26 cellular contexts compared by ENCODE assay signal in genomic region chr7:772392-772791, GRCh38. TPM values are rescaled to one million over a fixed set of nuclear protein-coding genes. Genes with fewer than 3 reads are reported as not detected.
DNase-seq lines count a peak whose midpoint lies in the region; ATAC-seq, FAIRE-seq and TF ChIP-seq lines count a peak whose summit lies in the region.
"Had no signal": no experiment of that assay in that cellular context is flagged by ENCODE, and none has a peak within 500 bp of the region (broad histone marks: within the 10 kb centered on the region; RNA-seq: fewer than 3 reads in every experiment).

No MANE protein-coding gene starts in this region.

- H3K4me3 Mint-ChIP-seq in progenitor cell of endocrine pancreas (ENCODE audit: low read depth): no peak overlapping the region
- H3K4me3 Mint-ChIP-seq: B cell; CD8-positive, alpha-beta T cell; GM23338; H9 had no signal

- 93 to 94% methylated on average over 3 to 13 of the region's 13 CpGs for WGBS in body of pancreas, 2 donors
- 97% methylated on average over 13 of the region's 13 CpGs for WGBS in sigmoid colon, 2 donors
- 97% methylated on average over 13 of the region's 13 CpGs for WGBS in smooth muscle cell (ENCODE audit: low lambda C conversion rate)

- H3K4me1 ChIP-seq in body of pancreas (peaks cover 29% of the 10 kb centered on the region), kidney (ENCODE audit: control insufficient read depth in 1 of 2, insufficient read depth in 1 of 2, low read depth in 1 of 2, low read length in 2 of 2) (peaks cover 24 to 30% of the 10 kb centered on the region in 2 donors), sigmoid colon (peaks cover 4 to 34% (median 29%) of the 10 kb centered on the region in 4 donors), smooth muscle cell (ENCODE audit: low read depth) (no peaks in the 10 kb centered on the region)

- H3K9ac ChIP-seq in kidney (ENCODE audit: low read length in 2 of 2) (peak overlapping the region in 1 of 2 donors; percentile 62), smooth muscle cell (ENCODE audit: low read depth) (no peak overlapping the region)

- no peaks in the 10 kb centered on the region for H4K20me1 ChIP-seq in smooth muscle cell (ENCODE audit: low read depth)

- peaks cover 13% of the 10 kb centered on the region for H3K36me3 Mint-ChIP-seq in progenitor cell of endocrine pancreas (ENCODE audit: insufficient read depth)

- no peak for ATAC-seq in body of pancreas
- ATAC-seq: CD8-positive, alpha-beta T cell; GM23338; K562 had no signal

- TF ChIP-seq EP300 in sigmoid colon (IDR thresholded peaks at IDR 0.05): no peak

- no peak overlapping the region for H3K4me2 ChIP-seq in smooth muscle cell
- H3K4me2 ChIP-seq: GM23338 had no signal

- H3K9me3 ChIP-seq in body of pancreas (no peaks in the 10 kb centered on the region), kidney (ENCODE audit: control insufficient read depth in 1 of 2, low read length in 2 of 2) (no peaks in the 10 kb centered on the region), sigmoid colon (no peaks in the 10 kb centered on the region), smooth muscle cell (replicated peaks; ENCODE audit: low read depth) (no peaks in the 10 kb centered on the region)
- H3K9me3 ChIP-seq: Caco-2 had no signal

- H3K9me3 Mint-ChIP-seq in progenitor cell of endocrine pancreas (ENCODE audit: low read depth): no peaks in the 10 kb centered on the region
- H3K9me3 Mint-ChIP-seq: CD8-positive, alpha-beta T cell; GM23338; H9 had no signal

- intact Hi-C loops in body of pancreas (cut with DNase I) (no loop called here), kidney (cut with DNase I) (no loop called here), sigmoid colon (cut with DNase I) (no loop called here)

- H3K36me3 ChIP-seq in body of pancreas (replicated peaks in 1 of 2; ENCODE audit: insufficient read depth in 1 of 2, low read depth in 2 of 2) (peaks cover 0 to 2% of the 10 kb centered on the region in 2 donors), kidney (ENCODE audit: control insufficient read depth in 1 of 2, insufficient read depth in 2 of 2, low read length in 2 of 2) (peaks cover 8 to 10% of the 10 kb centered on the region in 2 donors), sigmoid colon (peaks cover 0 to 37% (median 7%) of the 10 kb centered on the region in 4 donors), smooth muscle cell (ENCODE audit: low read depth) (no peaks in the 10 kb centered on the region)

- TF ChIP-seq CTCF in body of pancreas (IDR thresholded peaks at IDR 0.05): no peak
- no peak for TF ChIP-seq CTCF in kidney (IDR thresholded peaks at IDR 0.05; ENCODE audit: borderline replicate concordance, extremely low read depth, insufficient read depth)
- no peak for TF ChIP-seq CTCF in sigmoid colon (IDR thresholded peaks at IDR 0.05)
- no peak for TF ChIP-seq CTCF in smooth muscle cell (IDR thresholded peaks at IDR 0.05; ENCODE audit: borderline replicate concordance, insufficient read depth, poor library complexity, severe bottlenecking)
- no peak for TF ChIP-seq CTCF in progenitor cell of endocrine pancreas (IDR thresholded peaks at IDR 0.05; ENCODE audit: unreplicated experiment)

- H3K27me3 ChIP-seq in body of pancreas (no peaks in the 10 kb centered on the region), sigmoid colon (no peaks in the 10 kb centered on the region), smooth muscle cell (ENCODE audit: low read depth) (no peaks in the 10 kb centered on the region)

- H2AFZ ChIP-seq in smooth muscle cell (ENCODE audit: low read depth): no peak overlapping the region
- H2AFZ ChIP-seq: GM23338 had no signal

- DNase-seq in body of pancreas (no peak), kidney (peak; percentile 58), sigmoid colon (no peak), NOMO-1 (lab: John Stamatoyannopoulos, UW; ENCODE audit: unreplicated experiment in 2 of 2) (no peak), smooth muscle cell (lab: John Stamatoyannopoulos, UW; ENCODE audit: unreplicated experiment) (no peak), HTR-8/SVneo (ENCODE audit: insufficient read length, low spot score) (no peak), progenitor cell of endocrine pancreas (ENCODE audit: low spot score, unreplicated experiment) (no peak)
- DNase-seq: Caco-2; CD8-positive, alpha-beta T cell; H9; MV-4-11; NCI-H1105; NCI-H1436 treated with DMSO at 0.1 percent for 48 hours; NCI-H187 treated with DMSO at 0.1 percent for 48 hours; NCI-H446 treated with DMSO at 0.1 percent for 48 hours; NCI-H526; NCI-H82; NK-92 treated with Interleukin-12 subunit alpha and Interleukin-12 subunit beta, amount 100 ng/mL, for 24 hours; RPMI8226; SIG-M5 had no signal

- peaks cover 4% of the 10 kb centered on the region for H3F3A ChIP-seq in smooth muscle cell (ENCODE audit: low read depth)

- H3K4me3 ChIP-seq in body of pancreas: no peak overlapping the region
- H3K4me3 ChIP-seq in kidney (ENCODE audit: low read length in 2 of 2): no peak overlapping the region
- H3K4me3 ChIP-seq in sigmoid colon: no peak overlapping the region
- no peak overlapping the region for H3K4me3 ChIP-seq in smooth muscle cell
- H3K4me3 ChIP-seq: GM23338, K562, SK-N-MC had no signal

- TF ChIP-seq POLR2A in body of pancreas (IDR thresholded peaks at IDR 0.05) (no peak), sigmoid colon (IDR thresholded peaks at IDR 0.05) (no peak)

- no peaks in the 10 kb centered on the region for H3K27me3 Mint-ChIP-seq in progenitor cell of endocrine pancreas
- H3K27me3 Mint-ChIP-seq: B cell had no signal

- FAIRE-seq in kidney (lab: Jason Lieb, UNC): no peak
- FAIRE-seq in HTR-8/SVneo (lab: Jason Lieb, UNC): no peak
- FAIRE-seq: G401.6, K562 had no signal

- H3K79me2 ChIP-seq in smooth muscle cell (ENCODE audit: low read depth): no peaks in the 10 kb centered on the region

- H3K27ac Mint-ChIP-seq in progenitor cell of endocrine pancreas: no peak overlapping the region
- H3K27ac Mint-ChIP-seq: B cell; CD8-positive, alpha-beta T cell; GM23338; H9 had no signal

- peaks cover 14% of the 10 kb centered on the region for H3K4me1 Mint-ChIP-seq in progenitor cell of endocrine pancreas (ENCODE audit: low read depth)
- H3K4me1 Mint-ChIP-seq: B cell, GM23338, H9 had no signal

- H3K27ac ChIP-seq in body of pancreas: peak overlapping the region in 3 of 4 donors; percentile 81 to 92 (median 89)
- H3K27ac ChIP-seq in kidney (ENCODE audit: low read depth in 2 of 2, low read length in 2 of 2): peak overlapping the region in 1 of 2 donors; percentile 94
- H3K27ac ChIP-seq in sigmoid colon: peak overlapping the region; percentile 82 to 87 (median 86)
- H3K27ac ChIP-seq in smooth muscle cell (ENCODE audit: low read depth): no peak overlapping the region
- H3K27ac ChIP-seq: C4-2B, SK-N-MC had no signal

RNA-seq across cellular contexts. Expression of gene PRKAR1B, which starts 45.3 kb away (rescaled TPM):
- total RNA-seq in body of pancreas (1 to 10 TPM; 2.0 to 3.4 TPM), kidney (15.9 TPM), sigmoid colon (10 to 100 TPM in 3 of 4 donors, 1 to 10 TPM in 1; 9.7 to 26.6 (median 10.9) TPM), smooth muscle cell (5.3 and 6.7 TPM in 2 replicates), progenitor cell of endocrine pancreas (51.6 and 54.2 TPM in 2 replicates)
- polyA plus RNA-seq in kidney (ENCODE audit: insufficient read depth, low read depth, low replicate concordance) (21.4 TPM), sigmoid colon (10 to 100 TPM in 2 of 3 donors, 1 to 10 TPM in 1; 9.5 to 20.4 (median 12.6) TPM), smooth muscle cell (9.6 and 10.1 TPM in 2 replicates)

RNA-seq across cellular contexts. Expression of gene DNAAF5, which starts 45.9 kb away (rescaled TPM):
- 10 to 100 TPM; 17.9 to 46.5 TPM for total RNA-seq in body of pancreas
- total RNA-seq in kidney: 29.7 TPM
- polyA plus RNA-seq in kidney (ENCODE audit: insufficient read depth, low read depth, low replicate concordance): 11.6 TPM
- 10 to 100 TPM; 13.2 to 25.4 (median 16.0) TPM for total RNA-seq in sigmoid colon
- polyA plus RNA-seq in sigmoid colon: 10 to 100 TPM in 1 of 3 donors, 1 to 10 TPM in 2; 7.8 to 23.4 (median 9.7) TPM
- 9.9 and 17.0 TPM in 2 replicates for total RNA-seq in smooth muscle cell
- polyA plus RNA-seq in smooth muscle cell: 13.4 and 13.9 TPM in 2 replicates
- 46.7 and 51.0 TPM in 2 replicates for total RNA-seq in progenitor cell of endocrine pancreas

RNA-seq across cellular contexts. Expression of gene SUN1, which starts 59.9 kb away (rescaled TPM):
- total RNA-seq in body of pancreas: 100 to 1,000 TPM in 1 of 2 donors, 10 to 100 TPM in 1; 75.8 to 122 TPM
- 168 TPM for total RNA-seq in kidney
- polyA plus RNA-seq in kidney (ENCODE audit: insufficient read depth, low read depth, low replicate concordance): 40.4 TPM
- total RNA-seq in sigmoid colon: 100 to 1,000 TPM; 108 to 130 (median 119) TPM
- polyA plus RNA-seq in sigmoid colon: 10 to 100 TPM; 23.4 to 71.0 (median 30.1) TPM
- 55.4 and 90.3 TPM in 2 replicates for total RNA-seq in smooth muscle cell
- polyA plus RNA-seq in smooth muscle cell: 50.7 and 70.6 TPM in 2 replicates
- 152 and 157 TPM in 2 replicates for total RNA-seq in progenitor cell of endocrine pancreas
